9 cellular contexts compared by ENCODE assay signal in the genomic region with DNA sequence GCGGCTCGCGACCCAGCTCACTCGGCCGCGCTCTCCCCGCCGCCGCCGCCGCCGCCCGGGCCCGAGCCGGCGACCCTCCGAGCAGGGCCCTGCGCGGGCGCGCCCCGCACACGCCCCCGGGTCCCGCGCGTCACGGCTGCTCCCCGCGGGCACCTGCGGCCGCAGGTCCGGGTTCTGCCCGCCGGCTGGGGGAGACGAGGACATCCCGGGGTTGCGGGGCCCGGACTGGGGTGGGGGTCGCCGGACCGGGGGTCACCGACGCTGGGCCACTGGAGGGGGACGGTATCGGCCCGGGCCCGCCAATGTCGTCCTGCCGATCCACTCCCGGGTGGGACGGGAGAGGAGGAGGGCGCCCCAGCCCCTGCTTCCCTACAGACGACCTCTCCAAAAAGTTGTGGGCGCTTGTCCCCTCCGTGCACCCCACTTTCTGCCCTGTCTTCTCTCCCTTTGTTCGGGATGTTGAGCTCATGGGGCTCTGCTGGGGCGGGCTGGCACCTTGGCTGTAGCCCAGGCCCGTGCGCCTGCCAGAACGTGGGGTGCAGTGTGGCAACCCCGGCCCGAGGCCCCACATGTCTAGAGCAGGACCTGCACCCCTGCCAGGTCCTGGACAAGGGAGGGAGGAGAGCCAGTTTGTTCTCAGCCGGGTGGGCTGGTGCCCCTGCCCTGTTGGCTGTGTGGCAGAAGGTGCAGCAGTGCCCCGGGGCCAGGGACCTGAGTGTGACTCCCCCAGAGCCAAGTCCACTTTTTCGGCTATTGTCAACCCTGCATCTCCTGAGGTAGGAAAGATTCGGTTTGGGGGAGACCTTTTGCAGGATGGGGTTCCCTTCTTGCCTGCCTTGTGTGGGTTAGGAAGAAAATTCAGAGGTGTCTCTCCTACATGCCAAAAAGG. TPM values are rescaled to one million over a fixed set of nuclear protein-coding genes. Genes with fewer than 3 reads are reported as not detected.
A peak's percentile ranks its signal among the peaks of the same experiment; 100 is the strongest.
DNase-seq lines count a peak whose midpoint lies in the region; ATAC-seq and TF ChIP-seq lines count a peak whose summit lies in the region.
"Had no signal": no experiment of that assay in that cellular context is flagged by ENCODE, and none has a peak within 500 bp of the region (broad histone marks: within the 10 kb centered on the region; RNA-seq: fewer than 3 reads in every experiment).

No MANE protein-coding gene starts in this region.

- H3K9me3 ChIP-seq in HCT116 (ENCODE audit: control insufficient read depth in 1 of 2, insufficient read depth in 1 of 2, low read depth in 1 of 2, low read length in 2 of 2), result no peaks in the 10 kb centered on the region
- H3K9me3 ChIP-seq in left ventricle myocardium inferior (replicated peaks), result peaks cover 2% of the 10 kb centered on the region
- H3K9me3 ChIP-seq in skeletal muscle tissue (ENCODE audit: control insufficient read depth in 3 of 3, low read length in 3 of 3), result no peaks in the 10 kb centered on the region

- H3K4me3 ChIP-seq in AG10803 (ENCODE audit: low read length) (peak overlapping the region; percentile 72), HCT116 (replicated peaks in 1 of 2; ENCODE audit: low read depth in 1 of 2, low read length in 2 of 2) (peak overlapping the region; percentile 79 to 82), left ventricle myocardium inferior (peak overlapping the region; percentile 91), skeletal muscle tissue (ENCODE audit: low read length in 3 of 3) (peak overlapping the region; percentile 75 to 88 (median 83))

- no peak for TF ChIP-seq POLR2A in HCT116 (IDR thresholded peaks at IDR 0.05; ENCODE audit: borderline replicate concordance, extremely low read depth, insufficient read depth, insufficient read length)

- no peaks in the 10 kb centered on the region for H3K9me2 ChIP-seq in HCT116 (ENCODE audit: insufficient read depth)

- TF ChIP-seq CTCF in AG10803 (conservative IDR thresholded peaks at IDR 0.05; ENCODE audit: low read length) (no peak), HCT116 (IDR thresholded peaks at IDR 0.05 in 2 of 3, conservative IDR thresholded peaks at IDR 0.05 in 1 of 3; ENCODE audit: borderline replicate concordance in 1 of 3, insufficient read depth in 1 of 3, low read depth in 2 of 3, low read length in 2 of 3) (no peak), left ventricle myocardium inferior (IDR thresholded peaks at IDR 0.05; ENCODE audit: borderline replicate concordance) (no peak)

- peaks cover 24% of the 10 kb centered on the region for H3K79me2 ChIP-seq in HCT116 (ENCODE audit: insufficient read depth, low read length)

- H3K9ac ChIP-seq in HCT116 (ENCODE audit: low read length), result peak overlapping the region; percentile 73
- H3K9ac ChIP-seq in skeletal muscle tissue (ENCODE audit: low read depth in 1 of 3, low read length in 3 of 3), result peak overlapping the region; percentile 83 to 90 (median 88)

- H3K27ac ChIP-seq in HCT116 (ENCODE audit: low read depth, low read length) (peak overlapping the region; percentile 68; the same call in 1 of the 2 replicates), left ventricle myocardium inferior (replicated peaks) (peak overlapping the region; percentile 89), skeletal muscle tissue (ENCODE audit: low read depth, low read length) (peak overlapping the region; percentile 85)
- H3K27ac ChIP-seq: epithelial cell of prostate had no signal

- intact Hi-C loops in HCT116 (cut with micrococcal nuclease) (no loop called here), left ventricle myocardium inferior (cut with micrococcal nuclease) (no loop called here)
- intact Hi-C loops in activated T-helper 1 cell treated with anti-CD3 and anti-CD28 coated beads, Interleukin-12 subunit alpha, Interleukin-12 subunit beta, Interleukin-2, Interleukin-4 antibody, amounts not matched to agents 30 ng/mL and 10 ng/mL and 1 ng/mL, durations not matched to agents 14 hours and 24 hours and 36 hours (cut with micrococcal nuclease), result loop anchor here (1.0 to 5.0 kb wide), 3 partner anchors 27 to 540 kb away; no protein-coding TSS in a partner anchor

- no peaks in the 10 kb centered on the region for H3K36me3 ChIP-seq in HCT116 (ENCODE audit: control insufficient read depth in 1 of 2, insufficient read depth in 2 of 2, low read length in 2 of 2)
- H3K36me3 ChIP-seq in left ventricle myocardium inferior, result no peaks in the 10 kb centered on the region
- H3K36me3 ChIP-seq in skeletal muscle tissue (ENCODE audit: control insufficient read depth in 3 of 3, insufficient read depth in 3 of 3, low read length in 3 of 3), result no peaks in the 10 kb centered on the region

- H4K20me1 ChIP-seq in HCT116 (ENCODE audit: insufficient read depth), result no peaks in the 10 kb centered on the region

- H3K9me3 Mint-ChIP-seq in activated T-helper 1 cell treated with anti-CD3 and anti-CD28 coated beads, Interleukin-12 subunit alpha, Interleukin-12 subunit beta, Interleukin-2, Interleukin-4 antibody, amounts not matched to agents 30 ng/mL and 10 ng/mL and 1 ng/mL, durations not matched to agents 14 hours and 24 hours and 36 hours, result no peaks in the 10 kb centered on the region

- no peak overlapping the region for H2AFZ ChIP-seq in HCT116 (ENCODE audit: low read depth, low read length, poor library complexity, severe bottlenecking)

- no peak for DNase-seq in AG10803 (ENCODE audit: low read depth)
- DNase-seq in HCT116 (ENCODE audit: low read depth, low spot score), result no peak
- no peak for DNase-seq in activated T-helper 1 cell treated with anti-CD3 and anti-CD28 coated beads, Interleukin-12 subunit alpha, Interleukin-12 subunit beta, Interleukin-2, Interleukin-4 antibody, amounts not matched to agents 30 ng/mL and 10 ng/mL and 1 ng/mL, durations not matched to agents 14 hours and 24 hours and 36 hours (ENCODE audit: low spot score)
- peak; percentile 28 for DNase-seq in left ventricle myocardium inferior
- DNase-seq in NCI-H128 (lab: John Stamatoyannopoulos, UW; ENCODE audit: unreplicated experiment), result no peak
- DNase-seq in DMS153 treated with DMSO at 0.1 percent for 48 hours (lab: John Stamatoyannopoulos, UW; ENCODE audit: unreplicated experiment), result no peak

- peak overlapping the region; percentile 95 for H3K4me3 Mint-ChIP-seq in activated T-helper 1 cell treated with anti-CD3 and anti-CD28 coated beads, Interleukin-12 subunit alpha, Interleukin-12 subunit beta, Interleukin-2, Interleukin-4 antibody, amounts not matched to agents 30 ng/mL and 10 ng/mL and 1 ng/mL, durations not matched to agents 14 hours and 24 hours and 36 hours

- H3K36me3 Mint-ChIP-seq in activated T-helper 1 cell treated with anti-CD3 and anti-CD28 coated beads, Interleukin-12 subunit alpha, Interleukin-12 subunit beta, Interleukin-2, Interleukin-4 antibody, amounts not matched to agents 30 ng/mL and 10 ng/mL and 1 ng/mL, durations not matched to agents 14 hours and 24 hours and 36 hours (ENCODE audit: low read depth), result peaks cover 7% of the 10 kb centered on the region

- RAD21 ChIA-PET in HCT116 (lab: Charles Lee; ENCODE audit: low non-redundant PET in 1 of 2, low total read pairs in 2 of 2, uncharacterized antibody in 2 of 2, unreplicated experiment in 2 of 2), result no interaction called here

- BruUV-seq in HCT116 (replicated peaks; lab: Mats Ljungman, UMichigan), result no TSS peak

- H3K27me3 ChIP-seq in HCT116 (ENCODE audit: insufficient read depth, low read length) (no peaks in the 10 kb centered on the region), left ventricle myocardium inferior (ENCODE audit: low read depth) (no peaks in the 10 kb centered on the region), skeletal muscle tissue (ENCODE audit: control insufficient read depth in 3 of 3, insufficient read depth in 3 of 3, low read length in 3 of 3) (no peaks in the 10 kb centered on the region)

- H3K4me1 Mint-ChIP-seq in activated T-helper 1 cell treated with anti-CD3 and anti-CD28 coated beads, Interleukin-12 subunit alpha, Interleukin-12 subunit beta, Interleukin-2, Interleukin-4 antibody, amounts not matched to agents 30 ng/mL and 10 ng/mL and 1 ng/mL, durations not matched to agents 14 hours and 24 hours and 36 hours (ENCODE audit: low read depth), result peaks cover 46% of the 10 kb centered on the region

- POLR2A ChIA-PET in HCT116 (lab: Charles Lee), result no interaction called here

- H3K4me2 ChIP-seq in HCT116 (ENCODE audit: low read length), result peak overlapping the region; percentile 100

- no peak for TF ChIP-seq RAD21 in HCT116 (IDR thresholded peaks at IDR 0.05; ENCODE audit: low read depth)

- CTCF ChIA-PET in HCT116 (lab: Charles Lee), result interaction anchor here (1.5 kb wide), 1 partner anchor 14 kb away, joined by 5 read pairs; no protein-coding TSS in a partner anchor

- peak; percentile 28 for ATAC-seq in HCT116
- no peak for ATAC-seq in GM18907 (IDR thresholded peaks at IDR 0.05; ENCODE audit: unreplicated experiment)

- peak overlapping the region; percentile 93 for H3K27ac Mint-ChIP-seq in activated T-helper 1 cell treated with anti-CD3 and anti-CD28 coated beads, Interleukin-12 subunit alpha, Interleukin-12 subunit beta, Interleukin-2, Interleukin-4 antibody, amounts not matched to agents 30 ng/mL and 10 ng/mL and 1 ng/mL, durations not matched to agents 14 hours and 24 hours and 36 hours

- H3K27me3 Mint-ChIP-seq in activated T-helper 1 cell treated with anti-CD3 and anti-CD28 coated beads, Interleukin-12 subunit alpha, Interleukin-12 subunit beta, Interleukin-2, Interleukin-4 antibody, amounts not matched to agents 30 ng/mL and 10 ng/mL and 1 ng/mL, durations not matched to agents 14 hours and 24 hours and 36 hours (ENCODE audit: insufficient read depth), result no peaks in the 10 kb centered on the region

- peaks cover 37 to 54% of the 10 kb centered on the region in 2 experiments for H3K4me1 ChIP-seq in HCT116 (ENCODE audit: control insufficient read depth in 1 of 2, insufficient read depth in 2 of 2, low read length in 2 of 2)
- peaks cover 92% of the 10 kb centered on the region for H3K4me1 ChIP-seq in left ventricle myocardium inferior
- peaks cover 56 to 64% (median 58%) of the 10 kb centered on the region in 3 donors for H3K4me1 ChIP-seq in skeletal muscle tissue (ENCODE audit: control insufficient read depth in 3 of 3, insufficient read depth in 3 of 3, low read length in 3 of 3)

TF ChIP-seq in HCT116, 20 proteins besides CTCF, POLR2A, EP300 and RAD21:
- TF ChIP-seq ZNF274 (IDR thresholded peaks at IDR 0.05; ENCODE audit: low read depth, low read length), result no peak
- 0 out of 2 replicates have a peak, but pooled peaks have one; percentile 3 for TF ChIP-seq ZFX (IDR thresholded peaks at IDR 0.05)

RNA-seq across cellular contexts. Expression of a gene that starts 40.2 kb away (rescaled TPM):
- 19.6 TPM for total RNA-seq in HCT116 (2021; ENCODE audit: unreplicated experiment)
- polyA plus RNA-seq in HCT116 (2012), result 21.9 and 26.8 TPM in 2 replicates
- total RNA-seq in activated T-helper 1 cell treated with anti-CD3 and anti-CD28 coated beads, Interleukin-12 subunit alpha, Interleukin-12 subunit beta, Interleukin-2, Interleukin-4 antibody, amounts not matched to agents 30 ng/mL and 10 ng/mL and 1 ng/mL, durations not matched to agents 14 hours and 24 hours and 36 hours, result 0.39 and 0.44 TPM in 2 replicates
- total RNA-seq in left ventricle myocardium inferior, result 8.9 TPM
- total RNA-seq in skeletal muscle tissue, result 2.1 TPM

RNA-seq across cellular contexts. Expression of a gene that starts 42.6 kb away (rescaled TPM):
- 25.8 TPM for total RNA-seq in HCT116 (2021; ENCODE audit: unreplicated experiment)
- polyA plus RNA-seq in HCT116 (2012), result 11.4 and 13.3 TPM in 2 replicates
- total RNA-seq in activated T-helper 1 cell treated with anti-CD3 and anti-CD28 coated beads, Interleukin-12 subunit alpha, Interleukin-12 subunit beta, Interleukin-2, Interleukin-4 antibody, amounts not matched to agents 30 ng/mL and 10 ng/mL and 1 ng/mL, durations not matched to agents 14 hours and 24 hours and 36 hours, result 87.1 and 90.6 TPM in 2 replicates
- 77.6 TPM for total RNA-seq in left ventricle myocardium inferior
- total RNA-seq in skeletal muscle tissue, result 26.1 TPM
